1 cellular context compared by ENCODE assay signal in genomic region chr17:3843935-3844516, GRCh38.
TF ChIP-seq lines count a peak whose summit lies in the region.

No MANE protein-coding gene starts in this region.

TF ChIP-seq in K562, 482 proteins besides CTCF, POLR2A, EP300 and RAD21 (continued from another document):
- TF ChIP-seq E4F1 (CRISPR knock-in tag; IDR thresholded peaks at IDR 0.05; ENCODE audit: borderline replicate concordance) (no peak), SREBF1 (IDR thresholded peaks at IDR 0.05; ENCODE audit: borderline replicate concordance, low read depth, low read length) (no peak), HIVEP1 (CRISPR knock-in tag; IDR thresholded peaks at IDR 0.05) (no peak), RUNX1 (IDR thresholded peaks at IDR 0.05; ENCODE audit: low read depth) (no peak)
